ENCODE assay signal across 1 cellular context in genomic region chr1:148263128-148263905, GRCh38.
TF ChIP-seq lines count a peak whose summit lies in the region.

No MANE protein-coding gene starts in this region.

TF ChIP-seq in SK-N-SH treated with all-trans-retinoic acid at 6 μM for 48 hours, 23 proteins besides CTCF, POLR2A, EP300 and RAD21 (continued from another document):
- TF ChIP-seq CSRNP3 (CRISPR knock-in tag; IDR thresholded peaks at IDR 0.05) = peak; percentile 99
- peak; percentile 48; the same call in 1 of the 2 replicates for TF ChIP-seq ARNTL (CRISPR knock-in tag; IDR thresholded peaks at IDR 0.05; ENCODE audit: borderline replicate concordance, low read depth)
- TF ChIP-seq PPARA (CRISPR knock-in tag; IDR thresholded peaks at IDR 0.05; ENCODE audit: borderline replicate concordance) = no peak
